30 cellular contexts compared by ENCODE assay signal in genomic region chr6:44068607-44069296, GRCh38. TPM values are rescaled to one million over a fixed set of nuclear protein-coding genes. Genes with fewer than 3 reads are reported as not detected.
DNase-seq lines count a peak whose midpoint lies in the region; ATAC-seq and TF ChIP-seq lines count a peak whose summit lies in the region.
"Had no signal": no experiment of that assay in that cellular context is flagged by ENCODE, and none has a peak within 500 bp of the region (broad histone marks: within the 10 kb centered on the region; RNA-seq: fewer than 3 reads in every experiment).

No MANE protein-coding gene starts in this region.

- H3K4me2 ChIP-seq in BLaER1 treated with 17β-estradiol and CSF1 and Interleukin-3, amounts not matched to agents 10 nM and 100 nM = peak overlapping the region; percentile 45 to 96 (median 74)
- no peak overlapping the region for H3K4me2 ChIP-seq in Karpas-422 (ENCODE audit: low read depth, low read length, poor library complexity, severe bottlenecking)
- H3K4me2 ChIP-seq in neural progenitor cell = peak overlapping the region; percentile 10
- H3K4me2 ChIP-seq: hepatocyte, KMS-11, SK-N-SH had no signal

- H3K9me3 Mint-ChIP-seq in neural progenitor cell = no peaks in the 10 kb centered on the region
- H3K9me3 Mint-ChIP-seq: activated CD8-positive, alpha-beta T cell treated with anti-CD3 and anti-CD28 coated beads for 36 hours; activated naive CD8-positive, alpha-beta T cell treated with anti-CD3 and anti-CD28 coated beads, Interleukin-2, amount 10 ng/mL, durations not matched to agents 7 days and 5 days; HFFc6; immature natural killer cell; stimulated activated naive CD8-positive, alpha-beta T cell treated with anti-CD3 and anti-CD28 coated beads, Interleukin-15, Interleukin-2, amounts not matched to agents 100 ng/mL and 50 ng/mL, for 24 hours had no signal

- H3K9me2 ChIP-seq in Karpas-422 (replicated peaks; ENCODE audit: insufficient read depth, low read length) = no peaks in the 10 kb centered on the region
- H3K9me2 ChIP-seq: SK-N-SH had no signal

- H2AFZ ChIP-seq in Karpas-422 (ENCODE audit: low read length) = no peak overlapping the region
- no peak overlapping the region for H2AFZ ChIP-seq in neural progenitor cell (replicated peaks)
- H2AFZ ChIP-seq: hepatocyte had no signal

- no peak for DNase-seq in Karpas-422
- DNase-seq in brain pericyte (ENCODE audit: low read depth, low spot score) = peak; percentile 75
- DNase-seq in neural progenitor cell (ENCODE audit: low spot score) = peak; percentile 41
- no peak for DNase-seq in RPMI8226
- no peak for DNase-seq in DMS153 treated with DMSO at 0.1 percent for 48 hours (lab: John Stamatoyannopoulos, UW; ENCODE audit: unreplicated experiment)
- DNase-seq: activated CD8-positive, alpha-beta T cell treated with anti-CD3 and anti-CD28 coated beads for 36 hours; activated effector memory CD4-positive, alpha-beta T cell treated with Interleukin-2 at 50 U/mL for 16 hours; activated naive CD8-positive, alpha-beta T cell treated with anti-CD3 and anti-CD28 coated beads, Interleukin-2, amount 10 ng/mL, durations not matched to agents 7 days and 5 days; BE2C; central memory CD4-positive, alpha-beta T cell; dermis blood vessel endothelial cell; GDM1; HFFc6; immature natural killer cell; left colon; mammary epithelial cell; MV-4-11; NCI-H1436 treated with DMSO at 0.1 percent for 48 hours; SK-N-SH; T-helper 2 cell had no signal

- H3K36me3 ChIP-seq in BLaER1 treated with 17β-estradiol and CSF1 and Interleukin-3, amounts not matched to agents 10 nM and 100 nM = no peaks in the 10 kb centered on the region
- H3K36me3 ChIP-seq in Karpas-422 (ENCODE audit: insufficient read depth, low read length) = no peaks in the 10 kb centered on the region
- no peaks in the 10 kb centered on the region for H3K36me3 ChIP-seq in neural progenitor cell
- H3K36me3 ChIP-seq: ascending aorta, BE2C, neutrophil, thoracic aorta had no signal

- no peaks in the 10 kb centered on the region for H3K27me3 ChIP-seq in BLaER1 treated with 17β-estradiol and CSF1 and Interleukin-3, amounts not matched to agents 10 nM and 100 nM
- H3K27me3 ChIP-seq in Karpas-422 (ENCODE audit: low read length) (no peaks in the 10 kb centered on the region), neural progenitor cell (no peaks in the 10 kb centered on the region)
- H3K27me3 ChIP-seq: ascending aorta, BE2C, hepatocyte had no signal

- ATAC-seq in GM19035 (IDR thresholded peaks at IDR 0.05; ENCODE audit: unreplicated experiment) (no peak), SK-N-SH treated with all-trans-retinoic acid at 6 μM for 48 hours (no peak)
- ATAC-seq: activated CD8-positive, alpha-beta T cell treated with anti-CD3 and anti-CD28 coated beads for 36 hours; left colon; psoas muscle had no signal

- H3K27ac ChIP-seq in BLaER1 treated with 17β-estradiol and CSF1 and Interleukin-3, amounts not matched to agents 10 nM and 100 nM = peak overlapping the region in 4 of 11 experiments; percentile 7 to 96 (median 13); a peak in 5 of 22 replicates
- no peak overlapping the region for H3K27ac ChIP-seq in Karpas-422 (ENCODE audit: low read length)
- H3K27ac ChIP-seq in neural progenitor cell = no peak overlapping the region
- H3K27ac ChIP-seq: ascending aorta, hepatocyte, KMS-11, neutrophil, psoas muscle, thoracic aorta had no signal

- H3K9ac ChIP-seq in BLaER1 treated with 17β-estradiol and CSF1 and Interleukin-3, amounts not matched to agents 10 nM and 100 nM = peak overlapping the region in 2 of 11 experiments; percentile 21 to 26; a peak in 1 of 22 replicates
- H3K9ac ChIP-seq in Karpas-422 (ENCODE audit: low read length) = 0 out of 2 replicates have a peak overlapping the region, but pooled peaks have one; percentile 5
- no peak overlapping the region for H3K9ac ChIP-seq in neural progenitor cell
- H3K9ac ChIP-seq: KMS-11, SK-N-SH had no signal

- H3K27ac Mint-ChIP-seq in neural progenitor cell = peak overlapping the region; percentile 46
- H3K27ac Mint-ChIP-seq: activated CD8-positive, alpha-beta T cell treated with anti-CD3 and anti-CD28 coated beads for 36 hours; activated naive CD8-positive, alpha-beta T cell treated with anti-CD3 and anti-CD28 coated beads, Interleukin-2, amount 10 ng/mL, durations not matched to agents 7 days and 5 days; HFFc6; immature natural killer cell; stimulated activated naive CD8-positive, alpha-beta T cell treated with anti-CD3 and anti-CD28 coated beads, Interleukin-15, Interleukin-2, amounts not matched to agents 100 ng/mL and 50 ng/mL, for 24 hours had no signal

- no peak for TF ChIP-seq CTCF in neural progenitor cell (IDR thresholded peaks at IDR 0.05)

- no peak overlapping the region for H3K4me3 ChIP-seq in BLaER1 treated with 17β-estradiol and CSF1 and Interleukin-3, amounts not matched to agents 10 nM and 100 nM
- no peak overlapping the region for H3K4me3 ChIP-seq in Karpas-422 (ENCODE audit: low read length)
- no peak overlapping the region for H3K4me3 ChIP-seq in neural progenitor cell
- H3K4me3 ChIP-seq: ascending aorta, hepatocyte, psoas muscle, thoracic aorta had no signal

- H3K4me3 Mint-ChIP-seq in neural progenitor cell = no peak overlapping the region
- H3K4me3 Mint-ChIP-seq: activated CD8-positive, alpha-beta T cell treated with anti-CD3 and anti-CD28 coated beads for 36 hours; activated naive CD8-positive, alpha-beta T cell treated with anti-CD3 and anti-CD28 coated beads, Interleukin-2, amount 10 ng/mL, durations not matched to agents 7 days and 5 days; HFFc6; immature natural killer cell; stimulated activated naive CD8-positive, alpha-beta T cell treated with anti-CD3 and anti-CD28 coated beads, Interleukin-15, Interleukin-2, amounts not matched to agents 100 ng/mL and 50 ng/mL, for 24 hours had no signal

- no peaks in the 10 kb centered on the region for H3K27me3 Mint-ChIP-seq in neural progenitor cell (ENCODE audit: insufficient read depth, low read depth)

- no peaks in the 10 kb centered on the region for H3K36me3 Mint-ChIP-seq in neural progenitor cell
- H3K36me3 Mint-ChIP-seq: activated naive CD8-positive, alpha-beta T cell treated with anti-CD3 and anti-CD28 coated beads, Interleukin-2, amount 10 ng/mL, durations not matched to agents 7 days and 5 days; immature natural killer cell had no signal

- no peaks in the 10 kb centered on the region for H3K9me3 ChIP-seq in BLaER1 treated with 17β-estradiol and CSF1 and Interleukin-3, amounts not matched to agents 10 nM and 100 nM (replicated peaks in 1 of 11)
- no peaks in the 10 kb centered on the region for H3K9me3 ChIP-seq in Karpas-422 (ENCODE audit: low read length)
- H3K9me3 ChIP-seq in neural progenitor cell (ENCODE audit: low read depth) = no peaks in the 10 kb centered on the region
- H3K9me3 ChIP-seq: ascending aorta, BE2C, neutrophil, psoas muscle, SK-N-SH, thoracic aorta had no signal

- H4K20me1 ChIP-seq in BLaER1 treated with 17β-estradiol and CSF1 and Interleukin-3, amounts not matched to agents 10 nM and 100 nM = no peaks in the 10 kb centered on the region
- H4K20me1 ChIP-seq in Karpas-422 (ENCODE audit: insufficient read depth, low read depth, low read length) = no peaks in the 10 kb centered on the region
- no peaks in the 10 kb centered on the region for H4K20me1 ChIP-seq in neural progenitor cell (ENCODE audit: low read depth)

- H3K4me1 Mint-ChIP-seq in neural progenitor cell = peaks cover 41% of the 10 kb centered on the region

- H3K79me2 ChIP-seq in Karpas-422 (ENCODE audit: low read length) (no peaks in the 10 kb centered on the region), neural progenitor cell (ENCODE audit: low read depth) (no peaks in the 10 kb centered on the region)
- H3K79me2 ChIP-seq: hepatocyte had no signal

- peaks cover 53 to 74% (median 66%) of the 10 kb centered on the region in 10 experiments for H3K4me1 ChIP-seq in BLaER1 treated with 17β-estradiol and CSF1 and Interleukin-3, amounts not matched to agents 10 nM and 100 nM
- peaks cover 10% of the 10 kb centered on the region for H3K4me1 ChIP-seq in Karpas-422 (ENCODE audit: low read length)
- peaks cover 31% of the 10 kb centered on the region for H3K4me1 ChIP-seq in neural progenitor cell

- peaks cover 24% of the 10 kb centered on the region for H3F3A ChIP-seq in neural progenitor cell (ENCODE audit: low read depth)

TF ChIP-seq in SK-N-SH treated with all-trans-retinoic acid at 6 μM for 48 hours, 23 proteins besides CTCF, POLR2A, EP300 and RAD21 (continues in another document):
- no peak for TF ChIP-seq ZFP3 (CRISPR knock-in tag; IDR thresholded peaks at IDR 0.05)
- TF ChIP-seq PPARA (CRISPR knock-in tag; IDR thresholded peaks at IDR 0.05; ENCODE audit: borderline replicate concordance) = no peak
- TF ChIP-seq ZFP30 (CRISPR knock-in tag; IDR thresholded peaks at IDR 0.05) = no peak
- no peak for TF ChIP-seq ISL1 (CRISPR knock-in tag; IDR thresholded peaks at IDR 0.05)
- no peak for TF ChIP-seq TSHZ2 (CRISPR knock-in tag; IDR thresholded peaks at IDR 0.05)
- no peak for TF ChIP-seq ARNTL (CRISPR knock-in tag; IDR thresholded peaks at IDR 0.05; ENCODE audit: borderline replicate concordance, low read depth)

RNA-seq across cellular contexts. Expression of gene MRPL14, which starts 58.5 kb away (rescaled TPM):
- total RNA-seq in Karpas-422 (2014; rRNA removed; shearing (Covaris generic); ENCODE audit: low replicate concordance) = 80.1 and 82.9 TPM in 2 replicates
- 40.4 and 53.5 TPM in 2 replicates for total RNA-seq in neural progenitor cell (ENCODE audit: low replicate concordance)

RNA-seq across cellular contexts. Expression of gene TMEM63B, which starts 58.6 kb away (rescaled TPM):
- total RNA-seq in Karpas-422 (2014; rRNA removed; shearing (Covaris generic); ENCODE audit: low replicate concordance) = 4.5 and 9.1 TPM in 2 replicates
- total RNA-seq in neural progenitor cell (ENCODE audit: low replicate concordance) = 25.4 and 30.8 TPM in 2 replicates

Comparison
In these comparisons a context has a peak if more than half of its experiments do, and no peak if none do; other contexts are left out.
1. DNase-seq: peak in brain pericyte (single experiment) and neural progenitor cell (single experiment); none in Karpas-422 (single experiment), RPMI8226 (single experiment) and DMS153 treated with DMSO at 0.1 percent for 48 hours (single experiment).